In genomic region chr12:27277846-27278260, GRCh38 we compare ENCODE assay signal across 8 cellular contexts. TPM values are rescaled to one million over a fixed set of nuclear protein-coding genes. Genes with fewer than 3 reads are reported as not detected.
A peak's percentile ranks its signal among the peaks of the same experiment; 100 is the strongest.
DNase-seq lines count a peak whose midpoint lies in the region; ATAC-seq and TF ChIP-seq lines count a peak whose summit lies in the region.

No MANE protein-coding gene starts in this region.

- no peak overlapping the region for H2AFZ ChIP-seq in fibroblast of lung (ENCODE audit: low read length)

- no peaks in the 10 kb centered on the region for H3K27me3 Mint-ChIP-seq in activated CD4-positive, alpha-beta T cell treated with anti-CD3 and anti-CD28 coated beads, Interleukin-2, amount 10 ng/mL, durations not matched to agents 24 days and 14 days

- H3K27me3 ChIP-seq in fibroblast of lung (ENCODE audit: control insufficient read depth, insufficient read depth, low read length) (no peaks in the 10 kb centered on the region), gastrocnemius medialis (no peaks in the 10 kb centered on the region)

- H3K4me2 ChIP-seq in fibroblast of lung (ENCODE audit: extremely low read depth, insufficient read depth, low read length) = no peak overlapping the region

- ATAC-seq in gastrocnemius medialis = peak; percentile 71 to 88

- no peaks in the 10 kb centered on the region for H4K20me1 ChIP-seq in fibroblast of lung (ENCODE audit: control insufficient read depth, extremely low read depth, insufficient read depth, low read length)

- no peak for TF ChIP-seq POLR2A in gastrocnemius medialis (IDR thresholded peaks at IDR 0.05)

- no peak overlapping the region for H3K4me3 Mint-ChIP-seq in activated CD4-positive, alpha-beta T cell treated with anti-CD3 and anti-CD28 coated beads, Interleukin-2, amount 10 ng/mL, durations not matched to agents 24 days and 14 days

- H3K9me3 Mint-ChIP-seq in activated CD4-positive, alpha-beta T cell treated with anti-CD3 and anti-CD28 coated beads, Interleukin-2, amount 10 ng/mL, durations not matched to agents 24 days and 14 days = no peaks in the 10 kb centered on the region

- in situ Hi-C loops in gastrocnemius medialis (cut with MboI; ENCODE audit: low sequenced_read_pairs in 4 of 4) = no loop called here

- peaks cover 14% of the 10 kb centered on the region for H3K4me1 Mint-ChIP-seq in activated CD4-positive, alpha-beta T cell treated with anti-CD3 and anti-CD28 coated beads, Interleukin-2, amount 10 ng/mL, durations not matched to agents 24 days and 14 days

- no peaks in the 10 kb centered on the region for H3K79me2 ChIP-seq in fibroblast of lung (ENCODE audit: control insufficient read depth, insufficient read depth, low read length)

- H3K27ac ChIP-seq in fibroblast of lung (ENCODE audit: insufficient read depth, low read length) (peak overlapping the region; percentile 11), gastrocnemius medialis (peak overlapping the region; percentile 40 to 70 (median 53))

- peaks cover 4% of the 10 kb centered on the region for H3K4me1 ChIP-seq in fibroblast of lung (ENCODE audit: control insufficient read depth, extremely low read depth, insufficient read depth, low read length)
- H3K4me1 ChIP-seq in gastrocnemius medialis = peaks cover 29 to 45% of the 10 kb centered on the region in 2 donors

- POLR2A ChIA-PET in HEK293T (lab: Yijun Ruan, JAX) = no interaction called here

- intact Hi-C loops in activated CD4-positive, alpha-beta T cell treated with anti-CD3 and anti-CD28 coated beads, Interleukin-2, amount 10 ng/mL, durations not matched to agents 24 days and 14 days (cut with micrococcal nuclease) = loop anchor here (2.0 kb wide), 1 partner anchor 33 kb away; the partner anchor contains the start of gene STK38L
- intact Hi-C loops in gastrocnemius medialis (cut with DNase I; ENCODE audit: low total_unique reads) = no loop called here

- H3K36me3 Mint-ChIP-seq in activated CD4-positive, alpha-beta T cell treated with anti-CD3 and anti-CD28 coated beads, Interleukin-2, amount 10 ng/mL, durations not matched to agents 24 days and 14 days (ENCODE audit: low read depth) = peaks cover 1% of the 10 kb centered on the region

- no peaks in the 10 kb centered on the region for H3K36me3 ChIP-seq in fibroblast of lung (ENCODE audit: control insufficient read depth, insufficient read depth, low read length)
- H3K36me3 ChIP-seq in gastrocnemius medialis = no peaks in the 10 kb centered on the region

- CTCF ChIA-PET in HEK293T (lab: Yijun Ruan, JAX) = interaction anchor here (0.6 kb wide), 1 partner anchor 21 kb away, joined by 3 read pairs; no protein-coding TSS in a partner anchor

- no peak overlapping the region for H3K9ac ChIP-seq in fibroblast of lung (ENCODE audit: insufficient read depth, low read length)

- H3K4me3 ChIP-seq in fibroblast of lung (replicated peaks in 1 of 4; ENCODE audit: control extremely low read depth in 1 of 4, insufficient read depth in 1 of 4, low read depth in 3 of 4, low read length in 4 of 4) (no peak overlapping the region), gastrocnemius medialis (peak overlapping the region in 1 of 4 donors; percentile 23)

- no peaks in the 10 kb centered on the region for H3K9me3 ChIP-seq in fibroblast of lung (ENCODE audit: control insufficient read depth, insufficient read depth, low read depth, low read length)
- no peaks in the 10 kb centered on the region for H3K9me3 ChIP-seq in gastrocnemius medialis

- no peak overlapping the region for H3K27ac Mint-ChIP-seq in activated CD4-positive, alpha-beta T cell treated with anti-CD3 and anti-CD28 coated beads, Interleukin-2, amount 10 ng/mL, durations not matched to agents 24 days and 14 days

- DNase-seq in activated CD4-positive, alpha-beta T cell treated with anti-CD3 and anti-CD28 coated beads, Interleukin-2, amount 10 ng/mL, durations not matched to agents 24 days and 14 days = peak; percentile 72
- DNase-seq in activated CD4-positive, alpha-beta T cell treated with anti-CD3 and anti-CD28 coated beads for 4 hours = no peak
- peak; percentile 21 for DNase-seq in HEK293T (ENCODE audit: extremely low spot score)
- DNase-seq in NCI-H2196 treated with DMSO at 0.1 percent for 48 hours (lab: John Stamatoyannopoulos, UW; ENCODE audit: unreplicated experiment) = peak; percentile 72
- DNase-seq in fibroblast of lung (ENCODE audit: low read depth in 2 of 2) = peak; percentile 90 to 96
- peak in 1 of 2 donors; percentile 13 for DNase-seq in gastrocnemius medialis
- DNase-seq in cortex of kidney (lab: John Stamatoyannopoulos, UW) = no peak
- DNase-seq in stimulated activated CD8-positive, alpha-beta memory T cell treated with anti-CD3 and anti-CD28 coated beads, Interleukin-4, amount 100 ng/mL, for 48 hours = no peak

- no peak for TF ChIP-seq CTCF in fibroblast of lung (conservative IDR thresholded peaks at IDR 0.05 in 1 of 2, IDR thresholded peaks at IDR 0.05 in 1 of 2; ENCODE audit: low read depth in 1 of 2, low read length in 2 of 2)
- TF ChIP-seq CTCF in gastrocnemius medialis (IDR thresholded peaks at IDR 0.05 in 4 of 5, conservative IDR thresholded peaks at IDR 0.05 in 1 of 5) = no peak

TF ChIP-seq in HEK293T, 16 proteins besides CTCF, POLR2A, EP300 and RAD21:
- TF ChIP-seq HDGF (IDR thresholded peaks at IDR 0.05; ENCODE audit: borderline replicate concordance) = no peak
- no peak for TF ChIP-seq FOXK2 (IDR thresholded peaks at IDR 0.05)
- TF ChIP-seq ELF4 (IDR thresholded peaks at IDR 0.05) = no peak
- TF ChIP-seq ZNF384 (IDR thresholded peaks at IDR 0.05) = no peak
- TF ChIP-seq FOXM1 (IDR thresholded peaks at IDR 0.05; ENCODE audit: borderline replicate concordance) = no peak
- no peak for TF ChIP-seq TARDBP (IDR thresholded peaks at IDR 0.05)
- no peak for TF ChIP-seq CTBP1 (IDR thresholded peaks at IDR 0.05; ENCODE audit: borderline replicate concordance)
- no peak for TF ChIP-seq LEF1 (IDR thresholded peaks at IDR 0.05; ENCODE audit: borderline replicate concordance)
- no peak for TF ChIP-seq ARNT (IDR thresholded peaks at IDR 0.05)
- TF ChIP-seq, protein P1, sequence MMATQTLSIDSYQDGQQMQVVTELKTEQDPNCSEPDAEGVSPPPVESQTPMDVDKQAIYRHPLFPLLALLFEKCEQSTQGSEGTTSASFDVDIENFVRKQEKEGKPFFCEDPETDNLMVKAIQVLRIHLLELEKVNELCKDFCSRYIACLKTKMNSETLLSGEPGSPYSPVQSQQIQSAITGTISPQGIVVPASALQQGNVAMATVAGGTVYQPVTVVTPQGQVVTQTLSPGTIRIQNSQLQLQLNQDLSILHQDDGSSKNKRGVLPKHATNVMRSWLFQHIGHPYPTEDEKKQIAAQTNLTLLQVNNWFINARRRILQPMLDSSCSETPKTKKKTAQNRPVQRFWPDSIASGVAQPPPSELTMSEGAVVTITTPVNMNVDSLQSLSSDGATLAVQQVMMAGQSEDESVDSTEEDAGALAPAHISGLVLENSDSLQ (IDR thresholded peaks at IDR 0.05) = no peak
- TF ChIP-seq L3MBTL2 (conservative IDR thresholded peaks at IDR 0.05) = no peak
- TF ChIP-seq NFRKB (IDR thresholded peaks at IDR 0.05) = no peak
- no peak for TF ChIP-seq SUZ12 (IDR thresholded peaks at IDR 0.05)
- TF ChIP-seq FOXA1 (IDR thresholded peaks at IDR 0.05) = no peak
- TF ChIP-seq BHLHE40 (IDR thresholded peaks at IDR 0.05; ENCODE audit: borderline replicate concordance) = no peak
- TF ChIP-seq SP1 (IDR thresholded peaks at IDR 0.05) = no peak
TF ChIP-seq in HEK293T: peak in this region for 0.

RNA-seq across cellular contexts. Expression of gene STK38L, which starts 33.8 kb away (rescaled TPM):
- total RNA-seq in activated CD4-positive, alpha-beta T cell treated with anti-CD3 and anti-CD28 coated beads, Interleukin-2, amount 10 ng/mL, durations not matched to agents 24 days and 14 days = 22.8 and 23.0 TPM in 2 replicates
- total RNA-seq in fibroblast of lung (16.5 and 18.0 TPM in 2 replicates), gastrocnemius medialis (10 to 100 TPM; 12.9 to 20.0 (median 13.5) TPM)
- 8.9 and 19.9 TPM in 2 replicates for polyA plus RNA-seq in fibroblast of lung
- polyA plus RNA-seq in fibroblast of lung (2012) = 9.0 and 16.3 TPM in 2 replicates
- polyA minus RNA-seq in fibroblast of lung (ENCODE audit: low replicate concordance) = 0.51 and 1.5 TPM in 2 replicates

RNA-seq across cellular contexts. Expression of gene BMAL2, which starts 54.8 kb away (rescaled TPM):
- 55.9 and 58.8 TPM in 2 replicates for total RNA-seq in activated CD4-positive, alpha-beta T cell treated with anti-CD3 and anti-CD28 coated beads, Interleukin-2, amount 10 ng/mL, durations not matched to agents 24 days and 14 days
- 23.9 and 44.9 TPM in 2 replicates for total RNA-seq in fibroblast of lung
- polyA plus RNA-seq in fibroblast of lung = 15.5 and 35.6 TPM in 2 replicates
- 13.5 and 29.2 TPM in 2 replicates for polyA plus RNA-seq in fibroblast of lung (2012)
- 1.9 and 5.9 TPM in 2 replicates for polyA minus RNA-seq in fibroblast of lung (ENCODE audit: low replicate concordance)
- total RNA-seq in gastrocnemius medialis = under 1 TPM; 0.10 to 0.97 (median 0.30) TPM

Comparison
In these comparisons a context has a peak if more than half of its experiments do, and no peak if none do; other contexts are left out.
1. DNase-seq: peak in activated CD4-positive, alpha-beta T cell treated with anti-CD3 and anti-CD28 coated beads, Interleukin-2, amount 10 ng/mL, durations not matched to agents 24 days and 14 days (single experiment), HEK293T (single experiment), NCI-H2196 treated with DMSO at 0.1 percent for 48 hours (single experiment) and fibroblast of lung (2 of 2); none in activated CD4-positive, alpha-beta T cell treated with anti-CD3 and anti-CD28 coated beads for 4 hours (0 of 2), cortex of kidney (single experiment) and stimulated activated CD8-positive, alpha-beta memory T cell treated with anti-CD3 and anti-CD28 coated beads, Interleukin-4, amount 100 ng/mL, for 48 hours (single experiment).
2. RNA of gene BMAL2, which starts 54.8 kb away (total RNA-seq): 55.9 to 58.8 TPM in activated CD4-positive, alpha-beta T cell treated with anti-CD3 and anti-CD28 coated beads, Interleukin-2, amount 10 ng/mL, durations not matched to agents 24 days and 14 days and 23.9 to 44.9 TPM in fibroblast of lung; 0.10 to 0.97 TPM in gastrocnemius medialis; every median in the first group is over 10 times any median in the second.